In genomic region chr1:27026621-27027574, GRCh38 we compare ENCODE assay signal across 1 cellular context.
TF ChIP-seq lines count a peak whose summit lies in the region.

No MANE protein-coding gene starts in this region.

TF ChIP-seq in K562, 482 proteins besides CTCF, POLR2A, EP300 and RAD21 (continued from another document and continues in another):
- TF ChIP-seq ZNF668 (CRISPR knock-in tag; IDR thresholded peaks at IDR 0.05) (0 out of 2 replicates have a peak, but pooled peaks have one; percentile 63), HOMEZ (CRISPR knock-in tag; IDR thresholded peaks at IDR 0.05) (no peak), RBM17 (IDR thresholded peaks at IDR 0.05; ENCODE audit: borderline replicate concordance, low read depth, low read length) (no peak), PTTG1 (tag; IDR thresholded peaks at IDR 0.05; ENCODE audit: low read depth) (no peak), PYGO2 (tag; IDR thresholded peaks at IDR 0.05) (no peak), ZMIZ1 (IDR thresholded peaks at IDR 0.05; ENCODE audit: low read depth in 2 of 2, low read length in 2 of 2) (no peak), ZNF79 (CRISPR knock-in tag; IDR thresholded peaks at IDR 0.05; ENCODE audit: low read depth) (no peak), NR4A1 (CRISPR knock-in tag; IDR thresholded peaks at IDR 0.05) (no peak), NR4A1 (tag; IDR thresholded peaks at IDR 0.05) (peak; percentile 76; the same call in 1 of the 2 replicates), ZNF583 (CRISPR knock-in tag; IDR thresholded peaks at IDR 0.05) (peak; percentile 5; the same call in 1 of the 2 replicates), SPI1 (IDR thresholded peaks at IDR 0.05; ENCODE audit: borderline replicate concordance, low read depth, low read length) (no peak), CREB5 (CRISPR knock-in tag; IDR thresholded peaks at IDR 0.05) (no peak), ID3 (CRISPR knock-in tag; IDR thresholded peaks at IDR 0.05) (no peak), ID3 (tag; IDR thresholded peaks at IDR 0.05) (peak; percentile 83), GATAD2A (IDR thresholded peaks at IDR 0.05) (peak; percentile 14; the same call in 1 of the 2 replicates), BRF1 (IDR thresholded peaks at IDR 0.05; ENCODE audit: borderline replicate concordance, extremely low read depth, insufficient read length) (no peak), SIN3B (IDR thresholded peaks at IDR 0.05; ENCODE audit: low read depth) (no peak), SNIP1 (IDR thresholded peaks at IDR 0.05; ENCODE audit: low read depth) (no peak), ZNF212 (CRISPR knock-in tag; IDR thresholded peaks at IDR 0.05) (no peak), HLTF (IDR thresholded peaks at IDR 0.05) (peak; percentile 82; the same call in 1 of the 2 replicates), USF2 (CRISPR knock-in tag; IDR thresholded peaks at IDR 0.05) (no peak), ARNT (IDR thresholded peaks at IDR 0.05) (peak in 1 of 2 experiments; percentile 37; a peak in 1 of 4 replicates), L3MBTL2 (IDR thresholded peaks at IDR 0.05) (peak; percentile 91), NCOR1 (IDR thresholded peaks at IDR 0.05) (no peak; the same call in 1 of the 2 replicates), VEZF1 (CRISPR knock-in tag; IDR thresholded peaks at IDR 0.05) (peak; percentile 36; the same call in 1 of the 2 replicates), HDAC1 (IDR thresholded peaks at IDR 0.05) (peak in 1 of 2 experiments; percentile 67; a peak in 2 of 4 replicates), ZNF395 (CRISPR knock-in tag; IDR thresholded peaks at IDR 0.05) (peak; percentile 83), GABPA (tag; conservative IDR thresholded peaks at IDR 0.05; ENCODE audit: low read depth) (no peak), SMAD3 (CRISPR knock-in tag; conservative IDR thresholded peaks at IDR 0.05) (peak; percentile 64; the same call in 1 of the 2 replicates), MBD1 (CRISPR knock-in tag; IDR thresholded peaks at IDR 0.05) (no peak), AFF1 (IDR thresholded peaks at IDR 0.05; ENCODE audit: low read depth in 1 of 2, partially characterized antibody in 2 of 2) (no peak), FOXO4 (CRISPR knock-in tag; IDR thresholded peaks at IDR 0.05) (no peak), TAF9B (IDR thresholded peaks at IDR 0.05; ENCODE audit: partially characterized antibody) (no peak), TEAD4 (IDR thresholded peaks at IDR 0.05; ENCODE audit: low read length) (no peak), TEAD4 (CRISPR knock-in tag; IDR thresholded peaks at IDR 0.05; ENCODE audit: borderline replicate concordance) (no peak), BRD4 (IDR thresholded peaks at IDR 0.05) (0 out of 2 replicates have a peak, but pooled peaks have one; percentile 36), CHAMP1 (IDR thresholded peaks at IDR 0.05) (no peak), SAP30 (IDR thresholded peaks at IDR 0.05; ENCODE audit: borderline replicate concordance, insufficient read depth, low read depth, low read length, poor library complexity, severe bottlenecking) (peak; percentile 26), TBL1XR1 (IDR thresholded peaks at IDR 0.05; ENCODE audit: low read length in 2 of 2) (no peak), TCF7 (IDR thresholded peaks at IDR 0.05; ENCODE audit: borderline replicate concordance) (no peak), RBFOX2 (IDR thresholded peaks at IDR 0.05; ENCODE audit: low read depth, low read length) (peak; percentile 64), SP1 (CRISPR knock-in tag; IDR thresholded peaks at IDR 0.05) (peak; percentile 69)
